ENCODE assay signal across 8 cellular contexts in genomic region chr2:57759822-57760300, GRCh38.
DNase-seq lines count a peak whose midpoint lies in the region; ATAC-seq and TF ChIP-seq lines count a peak whose summit lies in the region.

No MANE protein-coding gene starts in this region.

- no peaks in the 10 kb centered on the region for H3K9me3 Mint-ChIP-seq in CD4-positive, alpha-beta memory T cell
- no peaks in the 10 kb centered on the region for H3K9me3 Mint-ChIP-seq in activated CD8-positive, alpha-beta T cell treated with anti-CD3 and anti-CD28 coated beads for 36 hours

- no peaks in the 10 kb centered on the region for H3K9me3 ChIP-seq in CD4-positive, alpha-beta memory T cell (ENCODE audit: control insufficient read depth in 1 of 2, low read length in 2 of 2)

- H3K4me1 Mint-ChIP-seq in CD4-positive, alpha-beta memory T cell = peaks cover 0 to 5% (median 2%) of the 10 kb centered on the region in 4 donors
- no peaks in the 10 kb centered on the region for H3K4me1 Mint-ChIP-seq in activated CD8-positive, alpha-beta T cell treated with anti-CD3 and anti-CD28 coated beads for 36 hours (ENCODE audit: low read depth)

- H3K4me3 Mint-ChIP-seq in CD4-positive, alpha-beta memory T cell = peak overlapping the region in 4 of 8 donors; percentile 15 to 40 (median 22)
- no peak overlapping the region for H3K4me3 Mint-ChIP-seq in activated CD8-positive, alpha-beta T cell treated with anti-CD3 and anti-CD28 coated beads for 36 hours

- no peak overlapping the region for H3K27ac Mint-ChIP-seq in CD4-positive, alpha-beta memory T cell
- H3K27ac Mint-ChIP-seq in activated CD8-positive, alpha-beta T cell treated with anti-CD3 and anti-CD28 coated beads for 36 hours = no peak overlapping the region

- no peak overlapping the region for H3K27ac ChIP-seq in CD4-positive, alpha-beta memory T cell (ENCODE audit: low read depth, low read length)

- TF ChIP-seq CTCF in activated CD8-positive, alpha-beta T cell treated with anti-CD3 and anti-CD28 coated beads for 36 hours (IDR thresholded peaks at IDR 0.05) = peak; percentile 90

- POLR2A ChIA-PET in CD4-positive, alpha-beta memory T cell (lab: Charles Lee; ENCODE audit: partially characterized antibody) = no interaction called here
- POLR2A ChIA-PET in activated CD8-positive, alpha-beta T cell treated with anti-CD3 and anti-CD28 coated beads for 36 hours (lab: Charles Lee) = no interaction called here

- H3K36me3 Mint-ChIP-seq in CD4-positive, alpha-beta memory T cell = no peaks in the 10 kb centered on the region
- no peaks in the 10 kb centered on the region for H3K36me3 Mint-ChIP-seq in activated CD8-positive, alpha-beta T cell treated with anti-CD3 and anti-CD28 coated beads for 36 hours (ENCODE audit: low read depth)

- ATAC-seq in GM19438 (IDR thresholded peaks at IDR 0.05; ENCODE audit: low read depth, unreplicated experiment) = peak; percentile 88
- ATAC-seq in HG03558 (IDR thresholded peaks at IDR 0.05; ENCODE audit: extremely low read depth, unreplicated experiment) = peak; percentile 64
- ATAC-seq in activated CD8-positive, alpha-beta T cell treated with anti-CD3 and anti-CD28 coated beads for 36 hours = peak; percentile 87

- H3K36me3 ChIP-seq in CD4-positive, alpha-beta memory T cell (ENCODE audit: insufficient read depth, low read length) = no peaks in the 10 kb centered on the region

- DNase-seq in CD4-positive, alpha-beta memory T cell = peak; percentile 47 to 63 (median 54)
- DNase-seq in NCI-H748 (lab: John Stamatoyannopoulos, UW; ENCODE audit: unreplicated experiment) (peak; percentile 80), medulla oblongata (ENCODE audit: extremely low spot score) (peak; percentile 92)
- peak; percentile 79 for DNase-seq in activated CD8-positive, alpha-beta T cell treated with anti-CD3 and anti-CD28 coated beads for 36 hours
- DNase-seq in effector CD8-positive, alpha-beta T cell (lab: John Stamatoyannopoulos, UW) = peak; percentile 52
- peak; percentile 28 for DNase-seq in stimulated activated CD8-positive, alpha-beta memory T cell treated with anti-CD3 and anti-CD28 coated beads, Interleukin-12 subunit alpha, Interleukin-12 subunit beta, amount 100 ng/mL, for 24 hours (ENCODE audit: extremely low read depth)

- intact Hi-C loops in CD4-positive, alpha-beta memory T cell (cut with micrococcal nuclease) = loop anchor here (10.0 kb wide), 1 partner anchor 685 kb away; no protein-coding TSS in a partner anchor
- intact Hi-C loops in activated CD8-positive, alpha-beta T cell treated with anti-CD3 and anti-CD28 coated beads for 36 hours (cut with micrococcal nuclease) = loop anchor here (5.0 kb wide), 1 partner anchor 687 kb away; no protein-coding TSS in a partner anchor

- H3K4me1 ChIP-seq in CD4-positive, alpha-beta memory T cell (ENCODE audit: insufficient read depth, low read length) = peaks cover 6% of the 10 kb centered on the region

- H3K27me3 Mint-ChIP-seq in CD4-positive, alpha-beta memory T cell = peaks cover 3 to 7% of the 10 kb centered on the region in 2 donors
- peaks cover 2% of the 10 kb centered on the region for H3K27me3 Mint-ChIP-seq in activated CD8-positive, alpha-beta T cell treated with anti-CD3 and anti-CD28 coated beads for 36 hours

- H3K27me3 ChIP-seq in CD4-positive, alpha-beta memory T cell (ENCODE audit: insufficient read depth, low read length) = no peaks in the 10 kb centered on the region

- CTCF ChIA-PET in CD4-positive, alpha-beta memory T cell (lab: Charles Lee; ENCODE audit: partially characterized antibody) = interaction anchor here (0.6 to 1.7 kb wide), 13 partner anchors 8 to 1111 kb away, joined by 3 to 18 read pairs (median 3); no protein-coding TSS in a partner anchor
- CTCF ChIA-PET in activated CD8-positive, alpha-beta T cell treated with anti-CD3 and anti-CD28 coated beads for 36 hours (lab: Charles Lee) = interaction anchor here (0.6 to 2.2 kb wide), 13 partner anchors 9 to 1999 kb away, joined by 3 to 11 read pairs (median 3); no protein-coding TSS in a partner anchor

- no peak overlapping the region for H3K4me3 ChIP-seq in CD4-positive, alpha-beta memory T cell (ENCODE audit: low read length in 2 of 2)

Comparison
In these comparisons a context has a peak if more than half of its experiments do, and no peak if none do; other contexts are left out.
1. DNase-seq: peak in every context shown above with its lines; median percentile 92 in medulla oblongata; 80 in NCI-H748; 79 in activated CD8-positive, alpha-beta T cell treated with anti-CD3 and anti-CD28 coated beads for 36 hours; 54 in CD4-positive, alpha-beta memory T cell; 52 in effector CD8-positive, alpha-beta T cell; 28 in stimulated activated CD8-positive, alpha-beta memory T cell treated with anti-CD3 and anti-CD28 coated beads, Interleukin-12 subunit alpha, Interleukin-12 subunit beta, amount 100 ng/mL, for 24 hours.